ENCODE assay signal across 1 cellular context in genomic region chr9:137067860-137068538, GRCh38.
TF ChIP-seq lines count a peak whose summit lies in the region.

No MANE protein-coding gene starts in this region.

TF ChIP-seq in HepG2, 621 proteins besides CTCF, POLR2A, EP300 and RAD21 (continued from another document and continues in another):
- TF ChIP-seq ZBTB40 (IDR thresholded peaks at IDR 0.05) (no peak), ZBTB40 (CRISPR knock-in tag; IDR thresholded peaks at IDR 0.05) (no peak), GLMP (CRISPR knock-in tag; IDR thresholded peaks at IDR 0.05; ENCODE audit: borderline replicate concordance) (no peak), ZNF30 (CRISPR knock-in tag; IDR thresholded peaks at IDR 0.05) (0 out of 2 replicates have a peak, but pooled peaks have one; percentile 73), CBX5 (CRISPR knock-in tag; IDR thresholded peaks at IDR 0.05; ENCODE audit: borderline replicate concordance) (peak; percentile 47; the same call in 1 of the 2 replicates), GATAD2A (CRISPR knock-in tag; IDR thresholded peaks at IDR 0.05) (0 out of 2 replicates have a peak, but pooled peaks have one; percentile 10), NR1H2 (CRISPR knock-in tag; IDR thresholded peaks at IDR 0.05; ENCODE audit: borderline replicate concordance, low read depth) (no peak), RERE (CRISPR knock-in tag; IDR thresholded peaks at IDR 0.05; ENCODE audit: low read depth) (no peak), ZBTB8A (CRISPR knock-in tag; IDR thresholded peaks at IDR 0.05; ENCODE audit: borderline replicate concordance, low read depth) (no peak), RBAK (CRISPR knock-in tag; IDR thresholded peaks at IDR 0.05) (no peak), PHF21A (CRISPR knock-in tag; IDR thresholded peaks at IDR 0.05) (peak; percentile 68; the same call in 1 of the 2 replicates), DNMT3B (CRISPR knock-in tag; conservative IDR thresholded peaks at IDR 0.05) (no peak), ELK4 (CRISPR knock-in tag; IDR thresholded peaks at IDR 0.05; ENCODE audit: borderline replicate concordance) (no peak), NFYC (CRISPR knock-in tag; IDR thresholded peaks at IDR 0.05) (no peak), HNRNPL (IDR thresholded peaks at IDR 0.05; ENCODE audit: low read depth, low read length) (peak; percentile 73; the same call in 1 of the 2 replicates), ZZZ3 (CRISPR knock-in tag; IDR thresholded peaks at IDR 0.05; ENCODE audit: borderline replicate concordance) (no peak), SP140L (CRISPR knock-in tag; IDR thresholded peaks at IDR 0.05; ENCODE audit: borderline replicate concordance) (no peak), FOSL1 (CRISPR knock-in tag; IDR thresholded peaks at IDR 0.05; ENCODE audit: borderline replicate concordance) (no peak), ZSCAN29 (CRISPR knock-in tag; conservative IDR thresholded peaks at IDR 0.05) (no peak), ZNF101 (CRISPR knock-in tag; IDR thresholded peaks at IDR 0.05; ENCODE audit: borderline replicate concordance, low read depth) (no peak), MTERF4 (CRISPR knock-in tag; IDR thresholded peaks at IDR 0.05) (no peak), JARID2 (CRISPR knock-in tag; IDR thresholded peaks at IDR 0.05; ENCODE audit: insufficient replicate concordance) (no peak), SMAD9 (CRISPR knock-in tag; IDR thresholded peaks at IDR 0.05) (no peak), ZNF720 (CRISPR knock-in tag; IDR thresholded peaks at IDR 0.05) (no peak), GLI4 (CRISPR knock-in tag; IDR thresholded peaks at IDR 0.05; ENCODE audit: borderline replicate concordance) (peak; percentile 66; the same call in 1 of the 2 replicates), KDM6A (CRISPR knock-in tag; IDR thresholded peaks at IDR 0.05; ENCODE audit: low read depth) (no peak), SMAD3 (CRISPR knock-in tag; IDR thresholded peaks at IDR 0.05) (no peak), ZNF17 (CRISPR knock-in tag; IDR thresholded peaks at IDR 0.05) (no peak), ETV5 (CRISPR knock-in tag; IDR thresholded peaks at IDR 0.05; ENCODE audit: borderline replicate concordance) (0 out of 2 replicates have a peak, but pooled peaks have one; percentile 10), SYNCRIP (IDR thresholded peaks at IDR 0.05; ENCODE audit: insufficient read depth, low read depth, low read length) (no peak), ZFP37 (CRISPR knock-in tag; IDR thresholded peaks at IDR 0.05; ENCODE audit: borderline replicate concordance) (no peak), TFAP4 (IDR thresholded peaks at IDR 0.05; ENCODE audit: borderline replicate concordance, low read depth) (peak; percentile 67; the same call in 1 of the 2 replicates), ZSCAN31 (CRISPR knock-in tag; IDR thresholded peaks at IDR 0.05; ENCODE audit: low read depth) (peak; percentile 61; the same call in 1 of the 2 replicates), ZNF275 (CRISPR knock-in tag; IDR thresholded peaks at IDR 0.05; ENCODE audit: borderline replicate concordance) (no peak), ZNF784 (CRISPR knock-in tag; IDR thresholded peaks at IDR 0.05; ENCODE audit: borderline replicate concordance) (peak; percentile 83; the same call in 1 of the 2 replicates), YEATS2 (CRISPR knock-in tag; IDR thresholded peaks at IDR 0.05; ENCODE audit: borderline replicate concordance) (no peak), MTA3 (CRISPR knock-in tag; IDR thresholded peaks at IDR 0.05) (no peak), ZSCAN12 (CRISPR knock-in tag; IDR thresholded peaks at IDR 0.05) (no peak)
